Comparison of ENCODE assay signal across 12 cellular contexts in the genomic region with DNA sequence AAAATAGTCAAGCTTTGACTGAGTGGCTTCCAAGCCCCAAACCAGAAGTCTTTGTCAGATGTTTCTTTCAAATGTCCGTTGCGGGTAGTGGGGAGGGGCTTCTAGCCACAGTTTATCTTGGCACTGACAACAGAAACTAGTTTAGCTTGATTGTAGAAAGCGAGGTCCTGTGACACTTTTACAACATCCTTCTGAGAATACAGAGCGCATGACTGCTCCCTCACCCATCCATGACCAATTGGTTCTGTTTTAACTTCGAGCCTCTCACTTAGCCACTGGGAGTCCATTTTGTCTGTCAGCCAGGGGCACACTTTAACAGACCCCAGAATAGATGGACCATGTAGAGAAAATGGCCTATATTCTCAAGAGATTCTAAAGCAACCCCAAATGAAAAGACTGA.
DNase-seq lines count a peak whose midpoint lies in the region; ATAC-seq lines count a peak whose summit lies in the region.
"Had no signal": no experiment of that assay in that cellular context is flagged by ENCODE, and none has a peak within 500 bp of the region (broad histone marks: within the 10 kb centered on the region; RNA-seq: fewer than 3 reads in every experiment).

No MANE protein-coding gene starts in this region.

- peaks cover 16% of the 10 kb centered on the region for H3K4me1 ChIP-seq in BLaER1
- H3K4me1 ChIP-seq: uterus had no signal

- peak; percentile 44 for DNase-seq in astrocyte of the hippocampus (ENCODE audit: low read depth, low spot score)
- DNase-seq in NK-92 treated with Interleukin-12 subunit alpha and Interleukin-12 subunit beta, amount 100 ng/mL, for 24 hours (lab: John Stamatoyannopoulos, UW) = no peak
- DNase-seq in activated gamma-delta T cell treated with Interleukin-2 at 50 U/mL for 16 hours = no peak
- DNase-seq in NCI-H1930 (lab: John Stamatoyannopoulos, UW) = no peak
- DNase-seq: activated T-cell treated with anti-CD3 and anti-CD28 coated beads, Interleukin-2, amount 50 U/mL, for 1 hour; NCI-H1105 treated with DMSO at 0.1 percent for 48 hours; uterus had no signal

- H3K9ac ChIP-seq in BLaER1 = no peak overlapping the region

- 0 out of 2 replicates have a peak, but pooled peaks cover 4% of the 10 kb centered on the region for H3K9me3 ChIP-seq in BLaER1
- H3K9me3 ChIP-seq: uterus had no signal

- H3K27me3 ChIP-seq in BLaER1 = no peaks in the 10 kb centered on the region
- H3K27me3 ChIP-seq: uterus had no signal

- peak overlapping the region; percentile 55 for H3K4me2 ChIP-seq in BLaER1

- no peak overlapping the region for H3K27ac ChIP-seq in BLaER1
- H3K27ac ChIP-seq: epithelial cell of prostate, uterus had no signal

- H3K36me3 ChIP-seq in BLaER1 = no peaks in the 10 kb centered on the region
- H3K36me3 ChIP-seq: uterus had no signal

- H3K4me3 ChIP-seq in BLaER1 = no peak overlapping the region
- H3K4me3 ChIP-seq: uterus had no signal

- H4K20me1 ChIP-seq in BLaER1 = no peaks in the 10 kb centered on the region

- peak; percentile 84 for ATAC-seq in GM19395 (IDR thresholded peaks at IDR 0.05; ENCODE audit: unreplicated experiment)
- peak; percentile 75 for ATAC-seq in HG03064 (IDR thresholded peaks at IDR 0.05; ENCODE audit: low read depth, unreplicated experiment)
- ATAC-seq in HG03460 (IDR thresholded peaks at IDR 0.05; ENCODE audit: unreplicated experiment) = no peak
